Comparison of ENCODE assay signal across 9 cellular contexts in the genomic region with DNA sequence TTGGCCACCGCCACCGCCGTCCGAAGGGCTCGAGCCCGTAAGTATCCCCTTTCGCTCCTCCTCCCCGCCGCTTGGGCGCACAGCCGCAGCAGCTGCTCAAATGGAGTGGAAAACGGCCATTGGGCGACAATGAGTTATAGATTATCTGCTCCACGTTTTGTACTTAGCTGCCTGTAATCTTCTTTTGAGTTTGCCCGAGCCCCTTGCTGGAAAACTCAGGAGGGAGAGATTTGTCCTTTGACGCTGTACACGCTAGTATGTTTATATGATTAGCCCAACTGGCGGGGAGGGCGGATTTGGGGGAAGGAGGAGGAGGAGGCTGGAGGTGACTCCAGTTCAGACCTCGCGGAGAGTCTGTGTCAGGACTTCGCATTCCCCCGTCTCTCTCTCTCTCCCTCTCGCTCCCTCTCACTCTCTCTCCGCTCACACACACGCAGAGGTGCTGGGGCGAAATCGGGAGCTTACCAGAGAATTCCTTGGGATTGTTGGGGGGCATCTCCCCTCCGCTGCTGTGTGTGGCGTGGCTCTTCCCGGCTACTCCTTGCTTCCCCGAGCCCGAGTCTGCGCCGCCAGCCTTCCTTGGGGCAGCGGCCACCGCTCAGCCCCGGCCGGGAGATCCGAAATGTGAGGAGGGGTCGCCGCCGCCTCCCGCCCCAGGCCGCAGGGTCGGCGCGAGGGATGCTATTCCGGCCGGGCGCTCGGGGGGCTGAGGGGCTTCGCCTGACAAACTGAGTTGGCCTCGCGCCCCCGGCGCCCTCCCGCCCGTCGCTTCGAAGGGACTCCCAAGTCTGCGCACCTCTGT. TPM values are rescaled to one million over a fixed set of nuclear protein-coding genes. Genes with fewer than 3 reads are reported as not detected.
DNase-seq lines count a peak whose midpoint lies in the region; ATAC-seq, FAIRE-seq and TF ChIP-seq lines count a peak whose summit lies in the region.
"Had no signal": no experiment of that assay in that cellular context is flagged by ENCODE, and none has a peak within 500 bp of the region (broad histone marks: within the 10 kb centered on the region; RNA-seq: fewer than 3 reads in every experiment).

No MANE protein-coding gene starts in this region.

- CTCF ChIA-PET in endothelial cell of umbilical vein (lab: Charles Lee) = interaction anchor here (0.8 to 6.6 kb wide), 14 partner anchors 12 to 1584 kb away, joined by 3 to 95 read pairs (median 7); no protein-coding TSS in a partner anchor

- DNase-seq in LNCaP clone FGC (ENCODE audit: low read depth) (peak; percentile 31), SJSA1 (ENCODE audit: low read depth in 1 of 2, low spot score in 2 of 2) (peak; percentile 61 to 70), endothelial cell of umbilical vein (ENCODE audit: low read depth, low spot score) (peak; percentile 91), medulla oblongata (ENCODE audit: extremely low spot score) (peak; percentile 20)
- DNase-seq in NK-92 treated with Interleukin-12 subunit alpha and Interleukin-12 subunit beta, amount 100 ng/mL, for 24 hours (lab: John Stamatoyannopoulos, UW) = no peak

- H3K4me1 ChIP-seq in SJSA1 (replicated peaks) (peaks cover 29% of the 10 kb centered on the region), endothelial cell of umbilical vein (ENCODE audit: control insufficient read depth, extremely low read depth, insufficient read depth, low read length) (peaks cover 10% of the 10 kb centered on the region), thymus (ENCODE audit: control insufficient read depth, insufficient read depth, low read length) (no peaks in the 10 kb centered on the region)

- under 1% methylated on average over 62 of the region's 62 CpGs for WGBS in thymus

- intact Hi-C loops in endothelial cell of umbilical vein (cut with micrococcal nuclease) = loop anchor here (1.0 to 10.0 kb wide), 10 partner anchors 98 to 1584 kb away; no protein-coding TSS in a partner anchor

- H3K79me2 ChIP-seq in endothelial cell of umbilical vein (ENCODE audit: control insufficient read depth, insufficient read depth, low read length) = peaks cover 29% of the 10 kb centered on the region

- peak overlapping the region; percentile 50 for H3K4me3 ChIP-seq in LNCaP clone FGC (ENCODE audit: low read depth, low read length)
- peak overlapping the region; percentile 40 for H3K4me3 ChIP-seq in SJSA1
- H3K4me3 ChIP-seq in endothelial cell of umbilical vein (replicated peaks in 1 of 3; ENCODE audit: insufficient read depth in 1 of 3, low read depth in 1 of 3, low read length in 3 of 3) = peak overlapping the region; percentile 71 to 99 (median 89)
- peak overlapping the region; percentile 39 for H3K4me3 ChIP-seq in thymus (ENCODE audit: low read length)

- peak overlapping the region; percentile 96 for H2AFZ ChIP-seq in endothelial cell of umbilical vein (ENCODE audit: low read depth, low read length)

- no peaks in the 10 kb centered on the region for H3K9me3 ChIP-seq in SJSA1 (replicated peaks)
- H3K9me3 ChIP-seq in endothelial cell of umbilical vein (replicated peaks; ENCODE audit: control insufficient read depth, insufficient read depth, low read length) = no peaks in the 10 kb centered on the region
- no peaks in the 10 kb centered on the region for H3K9me3 ChIP-seq in thymus (ENCODE audit: control insufficient read depth)
- H3K9me3 ChIP-seq: neutrophil had no signal

- TSS peak; percentile 50 for BruUV-seq in endothelial cell of umbilical vein (replicated peaks; lab: Mats Ljungman, UMichigan)

- no peaks in the 10 kb centered on the region for H3K9me1 ChIP-seq in endothelial cell of umbilical vein (replicated peaks; ENCODE audit: control insufficient read depth, extremely low read depth, insufficient read depth, low read length)

- POLR2A ChIA-PET in endothelial cell of umbilical vein (lab: Charles Lee) = interaction anchor here (0.5 to 1.9 kb wide), 2 partner anchors 33 to 58 kb away, joined by 3 to 5 read pairs; no protein-coding TSS in a partner anchor

- H3K4me2 ChIP-seq in endothelial cell of umbilical vein (ENCODE audit: insufficient read depth, low read length) = peak overlapping the region; percentile 92

- H3K9ac ChIP-seq in endothelial cell of umbilical vein (replicated peaks; ENCODE audit: extremely low read depth, insufficient read depth, low read length) = peak overlapping the region; percentile 80

- TF ChIP-seq POLR2A in GM18505 (IDR thresholded peaks at IDR 0.05; ENCODE audit: borderline replicate concordance, extremely low read depth, insufficient read depth, insufficient read length) = no peak
- TF ChIP-seq POLR2A in endothelial cell of umbilical vein (IDR thresholded peaks at IDR 0.05; ENCODE audit: low read depth, low read length) = no peak

- peak; percentile 87 for FAIRE-seq in endothelial cell of umbilical vein (lab: Jason Lieb, UNC)

- peak; percentile 54 for ATAC-seq in GM18505 (IDR thresholded peaks at IDR 0.05; ENCODE audit: unreplicated experiment)

- H3K27ac ChIP-seq in 22Rv1 (peak overlapping the region; percentile 50), SJSA1 (no peak overlapping the region), endothelial cell of umbilical vein (ENCODE audit: insufficient read depth, low read depth, low read length) (peak overlapping the region; percentile 79), thymus (ENCODE audit: low read depth) (peak overlapping the region; percentile 78)
- H3K27ac ChIP-seq: neutrophil had no signal

- H3K27me3 ChIP-seq in SJSA1 (replicated peaks) (peaks cover 84% of the 10 kb centered on the region), endothelial cell of umbilical vein (ENCODE audit: control insufficient read depth in 2 of 2, insufficient read depth in 2 of 2, low read length in 2 of 2) (no peaks in the 10 kb centered on the region), thymus (ENCODE audit: control insufficient read depth, insufficient read depth) (peaks cover 44% of the 10 kb centered on the region)

- no peaks in the 10 kb centered on the region for H4K20me1 ChIP-seq in endothelial cell of umbilical vein (replicated peaks; ENCODE audit: control insufficient read depth, extremely low read depth, insufficient read depth, low read length)

- TF ChIP-seq CTCF in 22Rv1 (IDR thresholded peaks at IDR 0.05) = no peak
- no peak for TF ChIP-seq CTCF in LNCaP clone FGC (IDR thresholded peaks at IDR 0.05; ENCODE audit: control insufficient read depth, extremely low read depth, insufficient read depth)
- TF ChIP-seq CTCF in endothelial cell of umbilical vein (IDR thresholded peaks at IDR 0.05; ENCODE audit: extremely low read depth in 1 of 2, insufficient read depth in 1 of 2, low read depth in 1 of 2, low read length in 2 of 2) = no peak

- H3K36me3 ChIP-seq in SJSA1 (no peaks in the 10 kb centered on the region), endothelial cell of umbilical vein (ENCODE audit: control insufficient read depth in 2 of 2, extremely low read depth in 1 of 2, insufficient read depth in 2 of 2, low read length in 2 of 2) (no peaks in the 10 kb centered on the region), thymus (ENCODE audit: control insufficient read depth, insufficient read depth) (no peaks in the 10 kb centered on the region)
- H3K36me3 ChIP-seq: neutrophil had no signal

- dilution Hi-C loops in endothelial cell of umbilical vein (cut with MboI; ENCODE audit: extremely low pct_ligation_motif_present, low sequenced_read_pairs) = no loop called here

TF ChIP-seq in endothelial cell of umbilical vein, 7 proteins besides CTCF, POLR2A, EP300 and RAD21:
- TF ChIP-seq EZH2 (IDR thresholded peaks at IDR 0.05; ENCODE audit: borderline replicate concordance, low read depth, low read length, severe bottlenecking) = no peak
- peak; percentile 29 for TF ChIP-seq POLR2AphosphoS5 (IDR thresholded peaks at IDR 0.05; ENCODE audit: insufficient read depth, low read depth, low read length)

RNA-seq across cellular contexts. Expression of a gene that starts 0.5 kb away (rescaled TPM):
- total RNA-seq in SJSA1 (2014; rRNA removed; shearing (Covaris generic)) = 0.22 and 3.5 TPM in 2 replicates
- total RNA-seq in endothelial cell of umbilical vein = 40.0 and 46.1 TPM in 2 replicates
- polyA plus RNA-seq in endothelial cell of umbilical vein (32.7 and 78.3 TPM in 2 replicates), thymus (18.9 TPM)
- 33.7 and 43.6 TPM in 2 replicates for polyA plus RNA-seq in endothelial cell of umbilical vein (2011; cell fraction: cytosol; rRNA removed)
- polyA plus RNA-seq in endothelial cell of umbilical vein (2011; cell fraction: nucleus; rRNA removed) = 60.6 and 92.9 TPM in 2 replicates
- 34.1 and 49.5 TPM in 2 replicates for polyA plus RNA-seq in endothelial cell of umbilical vein (2012)
- polyA minus RNA-seq in endothelial cell of umbilical vein = 221 and 231 TPM in 2 replicates
- not detected for polyA minus RNA-seq in endothelial cell of umbilical vein (2011; cell fraction: cytosol; rRNA and poly(A)+ RNA removed)
- polyA minus RNA-seq in endothelial cell of umbilical vein (2011; cell fraction: nucleus; rRNA and poly(A)+ RNA removed) = 92.9 and 145 TPM in 2 replicates

Comparison
In these comparisons a context has a peak if more than half of its experiments do, and no peak if none do; other contexts are left out.
1. H3K4me3 ChIP-seq: peak in every context shown above with its lines; median percentile 89 in endothelial cell of umbilical vein; 50 in LNCaP clone FGC; 40 in SJSA1; 39 in thymus.